Comparison of ENCODE assay signal across 9 cellular contexts in the genomic region with DNA sequence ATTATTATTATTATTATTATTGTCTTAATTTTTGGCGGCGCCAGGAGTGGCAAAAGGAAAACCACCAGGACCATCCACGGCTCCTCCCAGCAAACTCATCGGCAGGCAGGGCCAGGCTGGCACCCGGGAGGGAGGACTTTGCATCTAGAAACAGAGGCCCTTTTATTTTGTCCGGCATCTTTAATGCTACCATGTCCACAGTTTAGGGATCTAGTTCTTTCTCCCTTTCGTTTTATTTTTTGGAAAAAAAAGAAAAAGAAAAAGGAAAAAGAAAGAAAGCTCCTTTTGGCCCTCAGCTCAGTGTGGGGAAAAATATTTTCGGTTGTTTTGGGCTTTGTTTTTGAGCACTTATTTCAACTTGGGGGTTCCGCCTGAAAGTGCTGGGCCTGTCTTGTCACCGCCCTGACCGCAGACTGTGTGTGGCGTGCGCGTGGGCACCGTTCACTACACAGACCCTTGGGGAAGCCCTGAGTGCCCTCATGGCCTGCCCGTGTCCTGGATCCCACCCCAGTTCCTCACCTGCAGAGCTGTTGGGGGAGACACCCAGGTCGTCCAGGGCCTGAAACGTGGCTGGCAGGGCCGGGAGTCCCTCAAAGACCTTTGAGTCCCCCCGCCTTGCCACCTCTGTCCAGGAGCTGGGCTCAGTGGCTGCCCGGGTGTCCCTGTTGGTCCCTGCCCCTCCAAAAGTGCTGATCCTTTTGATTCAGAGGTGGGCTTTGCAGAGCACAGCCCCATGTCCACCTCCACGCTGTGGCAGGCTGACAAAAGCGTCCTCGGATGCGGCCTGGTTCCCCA.
DNase-seq lines count a peak whose midpoint lies in the region; ATAC-seq and FAIRE-seq lines count a peak whose summit lies in the region.
"Had no signal": no experiment of that assay in that cellular context is flagged by ENCODE, and none has a peak within 500 bp of the region (broad histone marks: within the 10 kb centered on the region; RNA-seq: fewer than 3 reads in every experiment).

No MANE protein-coding gene starts in this region.

- POLR2A ChIA-PET in naive thymus-derived CD4-positive, alpha-beta T cell (lab: Charles Lee): interaction anchor here (0.7 kb wide), 1 partner anchor 15 kb away, joined by 3 read pairs; no protein-coding TSS in a partner anchor

- no peaks in the 10 kb centered on the region for H3K27me3 ChIP-seq in mucosa of rectum (ENCODE audit: control insufficient read depth in 2 of 2, insufficient read depth in 2 of 2, low read length in 2 of 2)
- H3K27me3 ChIP-seq in naive thymus-derived CD4-positive, alpha-beta T cell (ENCODE audit: control insufficient read depth in 2 of 2, insufficient read depth in 2 of 2, low read length in 2 of 2): no peaks in the 10 kb centered on the region

- H3K36me3 ChIP-seq in mucosa of rectum (ENCODE audit: control insufficient read depth in 2 of 2, insufficient read depth in 2 of 2, low read length in 2 of 2): peaks cover 0 to 2% of the 10 kb centered on the region in 2 donors
- peaks cover 0 to 3% (median 0%) of the 10 kb centered on the region in 3 experiments for H3K36me3 ChIP-seq in naive thymus-derived CD4-positive, alpha-beta T cell (ENCODE audit: control insufficient read depth in 2 of 3, insufficient read depth in 3 of 3, low read length in 3 of 3)

- no peaks in the 10 kb centered on the region for H3K9me3 Mint-ChIP-seq in naive thymus-derived CD4-positive, alpha-beta T cell
- H3K9me3 Mint-ChIP-seq: activated naive CD4-positive, alpha-beta T cell treated with anti-CD3 and anti-CD28 coated beads, Interleukin-2, amount 10 ng/mL, durations not matched to agents 7 days and 5 days had no signal

- H3K36me3 Mint-ChIP-seq in naive thymus-derived CD4-positive, alpha-beta T cell: no peaks in the 10 kb centered on the region

- H3K27me3 Mint-ChIP-seq in naive thymus-derived CD4-positive, alpha-beta T cell: no peaks in the 10 kb centered on the region
- H3K27me3 Mint-ChIP-seq: activated naive CD4-positive, alpha-beta T cell treated with anti-CD3 and anti-CD28 coated beads, Interleukin-2, amount 10 ng/mL, durations not matched to agents 7 days and 5 days had no signal

- peak overlapping the region in 1 of 9 donors; percentile 36 for H3K27ac Mint-ChIP-seq in naive thymus-derived CD4-positive, alpha-beta T cell
- H3K27ac Mint-ChIP-seq: activated naive CD4-positive, alpha-beta T cell treated with anti-CD3 and anti-CD28 coated beads, Interleukin-2, amount 10 ng/mL, durations not matched to agents 7 days and 5 days had no signal

- DNase-seq in NOMO-1 treated with dmso at 0.1 percent for 144 hours (lab: John Stamatoyannopoulos, UW; ENCODE audit: unreplicated experiment): peak; percentile 25
- no peak for DNase-seq in NOMO-1 treated with DMSO at 0.1 percent for 48 hours (lab: John Stamatoyannopoulos, UW; ENCODE audit: unreplicated experiment)
- no peak for DNase-seq in epithelial cell of prostate (ENCODE audit: low read depth, low spot score)
- DNase-seq in urothelium cell line (ENCODE audit: low spot score): no peak
- no peak for DNase-seq in NCI-H1048 (lab: John Stamatoyannopoulos, UW)
- no peak for DNase-seq in COLO829 (ENCODE audit: low spot score)
- no peak for DNase-seq in naive thymus-derived CD4-positive, alpha-beta T cell
- DNase-seq: activated naive CD4-positive, alpha-beta T cell treated with anti-CD3 and anti-CD28 coated beads, Interleukin-2, amount 10 ng/mL, durations not matched to agents 7 days and 5 days had no signal

- intact Hi-C loops in naive thymus-derived CD4-positive, alpha-beta T cell (cut with micrococcal nuclease): no loop called here

- H3K9ac ChIP-seq in mucosa of rectum (ENCODE audit: low read depth in 1 of 2, low read length in 2 of 2): peak overlapping the region; percentile 52 to 67

- H3K9me3 ChIP-seq in mucosa of rectum (ENCODE audit: control insufficient read depth in 2 of 2, low read length in 2 of 2): no peaks in the 10 kb centered on the region
- H3K9me3 ChIP-seq in naive thymus-derived CD4-positive, alpha-beta T cell (ENCODE audit: control insufficient read depth in 2 of 3, low read length in 3 of 3): no peaks in the 10 kb centered on the region

- H3K4me1 ChIP-seq in mucosa of rectum (ENCODE audit: control insufficient read depth in 2 of 2, insufficient read depth in 2 of 2, low read length in 2 of 2): peaks cover 54 to 57% of the 10 kb centered on the region in 2 donors
- no peaks in the 10 kb centered on the region for H3K4me1 ChIP-seq in naive thymus-derived CD4-positive, alpha-beta T cell (ENCODE audit: control insufficient read depth in 2 of 2, insufficient read depth in 2 of 2, low read length in 2 of 2)

- H3K4me3 Mint-ChIP-seq in naive thymus-derived CD4-positive, alpha-beta T cell: no peak overlapping the region
- H3K4me3 Mint-ChIP-seq: activated naive CD4-positive, alpha-beta T cell treated with anti-CD3 and anti-CD28 coated beads, Interleukin-2, amount 10 ng/mL, durations not matched to agents 7 days and 5 days had no signal

- no peak for ATAC-seq in naive thymus-derived CD4-positive, alpha-beta T cell

- H3K4me3 ChIP-seq in mucosa of rectum (ENCODE audit: low read length in 2 of 2): peak overlapping the region; percentile 41 to 48
- H3K4me3 ChIP-seq in naive thymus-derived CD4-positive, alpha-beta T cell (ENCODE audit: low read length): no peak overlapping the region

- peaks cover under 1 to 47% (median 28%) of the 10 kb centered on the region in 7 donors for H3K4me1 Mint-ChIP-seq in naive thymus-derived CD4-positive, alpha-beta T cell

- CTCF ChIA-PET in naive thymus-derived CD4-positive, alpha-beta T cell (lab: Charles Lee): no interaction called here

- peak; percentile 56 for FAIRE-seq in urothelium cell line (lab: Jason Lieb, UNC)

- H3K27ac ChIP-seq in epithelial cell of prostate: peak overlapping the region; percentile 99
- H3K27ac ChIP-seq in mucosa of rectum (ENCODE audit: low read depth in 2 of 2, low read length in 2 of 2): peak overlapping the region; percentile 86 to 89
- H3K27ac ChIP-seq in naive thymus-derived CD4-positive, alpha-beta T cell (ENCODE audit: low read depth, low read length): no peak overlapping the region
